ENCODE assay signal across 1 cellular context in genomic region chr1:174159253-174160108, GRCh38.
TF ChIP-seq lines count a peak whose summit lies in the region.

Gene RABGAP1L (plus strand): TSS chr1:174159520.

TF ChIP-seq in HCT116, 20 proteins besides CTCF, POLR2A, EP300 and RAD21 (continued from another document):
- no peak for TF ChIP-seq REST (IDR thresholded peaks at IDR 0.05; ENCODE audit: low read depth)
- no peak for TF ChIP-seq CBX3 (IDR thresholded peaks at IDR 0.05; ENCODE audit: low read depth)
- no peak; the same call in 1 of the 2 replicates for TF ChIP-seq SP1 (IDR thresholded peaks at IDR 0.05; ENCODE audit: low read depth)
- no peak for TF ChIP-seq CEBPB (IDR thresholded peaks at IDR 0.05; ENCODE audit: low read depth)
- no peak for TF ChIP-seq EZH2 (IDR thresholded peaks at IDR 0.05)
- no peak for TF ChIP-seq JUND (IDR thresholded peaks at IDR 0.05)
